In genomic region chr9:75087824-75088645, GRCh38 we compare ENCODE assay signal across 8 cellular contexts.
A peak's percentile ranks its signal among the peaks of the same experiment; 100 is the strongest.
DNase-seq lines count a peak whose midpoint lies in the region; ATAC-seq and TF ChIP-seq lines count a peak whose summit lies in the region.

TSS of gene NMRK1 (minus strand) at chr9:75088155. CDS start at chr9:75083115, 5,040 bp downstream.
TSS of gene OSTF1 (plus strand) at chr9:75088514. CDS start at chr9:75088693, 179 bp downstream.

- peak; percentile 97 for DNase-seq in AG10803 (ENCODE audit: low read depth)
- DNase-seq in NCI-H446 (lab: John Stamatoyannopoulos, UW) = peak; percentile 63 to 92
- DNase-seq in activated CD4-positive, CD25-positive, alpha-beta regulatory T cell treated with anti-CD3 and anti-CD28 coated beads, Interleukin-2, amount 50 U/mL, for 16 hours (ENCODE audit: low read depth, low spot score) = peak; percentile 78
- peak; percentile 95 for DNase-seq in central memory CD4-positive, alpha-beta T cell
- peak; percentile 98 for DNase-seq in iris pigment epithelial cell (ENCODE audit: low read depth)
- peak; percentile 81 to 84 for DNase-seq in stimulated activated CD4-positive, alpha-beta T cell treated with anti-CD3 and anti-CD28 coated beads, Interleukin-12 subunit alpha, Interleukin-12 subunit beta, amount 100 ng/mL, for 24 hours (ENCODE audit: low read depth in 2 of 2)

- no peak for TF ChIP-seq CTCF in AG10803 (conservative IDR thresholded peaks at IDR 0.05; ENCODE audit: low read length)

- H3K4me3 ChIP-seq in AG10803 (ENCODE audit: low read length) = peak within 1 kb of the TSS; percentile 95

- peak; percentile 88 for ATAC-seq in GM19043 (IDR thresholded peaks at IDR 0.05; ENCODE audit: low read depth, unreplicated experiment)
- ATAC-seq in HG03354 (IDR thresholded peaks at IDR 0.05; ENCODE audit: poor library complexity, severe bottlenecking, unreplicated experiment) = peak; percentile 88

Comparison
In these comparisons a context has a peak if more than half of its experiments do, and no peak if none do; other contexts are left out.
1. Peak in every context shown above with its lines: DNase-seq, ATAC-seq and H3K4me3 ChIP-seq.